12 cellular contexts compared by ENCODE assay signal in genomic region chr3:195892105-195892354, GRCh38. TPM values are rescaled to one million over a fixed set of nuclear protein-coding genes. Genes with fewer than 3 reads are reported as not detected.
DNase-seq lines count a peak whose midpoint lies in the region; ATAC-seq, FAIRE-seq and TF ChIP-seq lines count a peak whose summit lies in the region.
"Had no signal": no experiment of that assay in that cellular context is flagged by ENCODE, and none has a peak within 500 bp of the region (broad histone marks: within the 10 kb centered on the region; RNA-seq: fewer than 3 reads in every experiment).

No MANE protein-coding gene starts in this region.

- no peaks in the 10 kb centered on the region for H3F3A ChIP-seq in OCI-LY1 (ENCODE audit: insufficient read depth, low read length)

- H2BK15ac ChIP-seq in H1 (ENCODE audit: low read length), result 0 out of 2 replicates have a peak overlapping the region, but pooled peaks have one; percentile 8

- POLR2A ChIA-PET in H1 (lab: Charles Lee; ENCODE audit: partially characterized antibody), result interaction anchor here (0.8 to 1.2 kb wide), 3 partner anchors 31 to 33 kb away, joined by 3 to 5 read pairs (median 5); no protein-coding TSS in a partner anchor

- no peak overlapping the region for H4K5ac ChIP-seq in H1 (ENCODE audit: insufficient read length, low read depth, low read length)

- peaks cover 26% of the 10 kb centered on the region; the same call in 1 of the 2 replicates for H3K36me3 ChIP-seq in OCI-LY1 (ENCODE audit: insufficient read depth, low read length)
- H3K36me3 ChIP-seq in H1 (ENCODE audit: control insufficient read depth in 2 of 4, insufficient read depth in 4 of 4, low read length in 3 of 4), result no peaks in the 10 kb centered on the region
- peaks cover 3% of the 10 kb centered on the region for H3K36me3 ChIP-seq in thoracic aorta

- peaks cover 13% of the 10 kb centered on the region; the same call in 1 of the 2 replicates for H3K23me2 ChIP-seq in H1 (ENCODE audit: low read depth, low read length)

- H3K14ac ChIP-seq in H1 (ENCODE audit: insufficient read length), result no peak overlapping the region

- no peaks in the 10 kb centered on the region for H3K9me2 ChIP-seq in OCI-LY1 (ENCODE audit: low read depth, low read length)

- no peak overlapping the region for H3K23ac ChIP-seq in H1 (ENCODE audit: insufficient read length)

- H3K27me3 Mint-ChIP-seq in CD14-positive monocyte (ENCODE audit: low read depth in 3 of 3), result no peaks in the 10 kb centered on the region
- H3K27me3 Mint-ChIP-seq: activated CD8-positive, alpha-beta memory T cell treated with anti-CD3 and anti-CD28 coated beads, Interleukin-2, amount 10 ng/mL, durations not matched to agents 7 days and 5 days; activated naive CD8-positive, alpha-beta T cell treated with anti-CD3 and anti-CD28 coated beads for 36 hours; effector memory CD8-positive, alpha-beta T cell had no signal

- peak overlapping the region in 1 of 7 donors; percentile 70 for H3K27ac Mint-ChIP-seq in CD14-positive monocyte
- H3K27ac Mint-ChIP-seq: activated CD8-positive, alpha-beta memory T cell treated with anti-CD3 and anti-CD28 coated beads, Interleukin-2, amount 10 ng/mL, durations not matched to agents 7 days and 5 days; activated naive CD8-positive, alpha-beta T cell treated with anti-CD3 and anti-CD28 coated beads for 36 hours; effector memory CD8-positive, alpha-beta T cell had no signal

- H3K4me1 Mint-ChIP-seq in CD14-positive monocyte, result peaks cover 27% of the 10 kb centered on the region

- peaks cover 0 to 1% (median 0%) of the 10 kb centered on the region in 7 donors for H3K9me3 Mint-ChIP-seq in CD14-positive monocyte
- H3K9me3 Mint-ChIP-seq: activated naive CD8-positive, alpha-beta T cell treated with anti-CD3 and anti-CD28 coated beads for 36 hours; effector memory CD8-positive, alpha-beta T cell had no signal

- peaks cover 46% of the 10 kb centered on the region for H3K4me1 ChIP-seq in OCI-LY1 (ENCODE audit: insufficient read depth, low read length, severe bottlenecking)
- H3K4me1 ChIP-seq in H1 (replicated peaks in 1 of 4; ENCODE audit: control insufficient read depth in 3 of 4, insufficient read depth in 4 of 4, low read length in 3 of 4), result peaks cover 4 to 34% (median 20%) of the 10 kb centered on the region in 4 experiments
- H3K4me1 ChIP-seq in thoracic aorta (ENCODE audit: control insufficient read depth in 1 of 2, low read depth in 2 of 2), result peaks cover 41 to 64% of the 10 kb centered on the region in 2 donors

- TF ChIP-seq POLR2A in H1 (IDR thresholded peaks at IDR 0.05; ENCODE audit: control extremely low read depth in 1 of 2, low read depth in 2 of 2, low read length in 2 of 2), result no peak

- DNase-seq in H1 (ENCODE audit: low read depth in 1 of 2, low spot score in 2 of 2) (no peak), myocyte (ENCODE audit: low read depth) (peak; percentile 70), thoracic aorta (ENCODE audit: low spot score) (no peak), RPMI8226 (no peak), CD14-positive monocyte (ENCODE audit: low spot score) (no peak)
- DNase-seq: activated CD8-positive, alpha-beta memory T cell treated with anti-CD3 and anti-CD28 coated beads, Interleukin-2, amount 10 ng/mL, durations not matched to agents 7 days and 5 days; activated naive CD8-positive, alpha-beta T cell treated with anti-CD3 and anti-CD28 coated beads for 36 hours; effector memory CD8-positive, alpha-beta T cell; SIG-M5 had no signal

- no peaks in the 10 kb centered on the region for H3K27me3 ChIP-seq in OCI-LY1 (ENCODE audit: insufficient read depth, low read length)
- H3K27me3 ChIP-seq in H1 (replicated peaks in 1 of 4; ENCODE audit: control insufficient read depth in 3 of 4, extremely low read depth in 1 of 4, insufficient read depth in 3 of 4, low read length in 3 of 4), result no peaks in the 10 kb centered on the region
- H3K27me3 ChIP-seq in thoracic aorta (replicated peaks; ENCODE audit: insufficient read depth), result no peaks in the 10 kb centered on the region

- H3K4me2 ChIP-seq in OCI-LY1 (ENCODE audit: low read length), result no peak overlapping the region
- H3K4me2 ChIP-seq in H1 (ENCODE audit: insufficient read depth in 1 of 2, low read depth in 2 of 2, low read length in 2 of 2), result no peak overlapping the region

- H3K4ac ChIP-seq in H1 (replicated peaks; ENCODE audit: insufficient read length, low read depth, low read length), result no peak overlapping the region

- TF ChIP-seq CTCF in OCI-LY1 (IDR thresholded peaks at IDR 0.05; ENCODE audit: low read length) (no peak), H1 (IDR thresholded peaks at IDR 0.05; ENCODE audit: control extremely low read depth in 1 of 3, insufficient read depth in 1 of 3, low read depth in 1 of 3, low read length in 3 of 3) (no peak), thoracic aorta (IDR thresholded peaks at IDR 0.05) (no peak), CD14-positive monocyte (IDR thresholded peaks at IDR 0.05) (no peak)

- FAIRE-seq in H1 (lab: Jason Lieb, UNC), result no peak

- ATAC-seq in thoracic aorta (ENCODE audit: insufficient number of reproducible peaks, low FRiP score, low read depth) (no peak), HG02588 (IDR thresholded peaks at IDR 0.05; ENCODE audit: unreplicated experiment) (no peak)
- ATAC-seq: activated CD8-positive, alpha-beta memory T cell treated with anti-CD3 and anti-CD28 coated beads, Interleukin-2, amount 10 ng/mL, durations not matched to agents 7 days and 5 days; effector memory CD8-positive, alpha-beta T cell; mucosa of descending colon had no signal

- no peaks in the 10 kb centered on the region for H3K9me3 ChIP-seq in OCI-LY1 (ENCODE audit: low read length)
- no peaks in the 10 kb centered on the region; a peak in 1 of 4 replicates for H3K9me3 ChIP-seq in H1 (ENCODE audit: insufficient read depth in 2 of 2, low read depth in 1 of 2, low read length in 1 of 2)
- no peaks in the 10 kb centered on the region for H3K9me3 ChIP-seq in thoracic aorta
- H3K9me3 ChIP-seq: mucosa of descending colon had no signal

- no peak overlapping the region for H3K56ac ChIP-seq in H1 (replicated peaks; ENCODE audit: insufficient read length, low read depth, low read length)

- H2BK20ac ChIP-seq in H1 (ENCODE audit: low read length), result no peak overlapping the region

- no peak overlapping the region for H2BK5ac ChIP-seq in H1 (ENCODE audit: low read depth, low read length)

- intact Hi-C loops in CD14-positive monocyte (cut with micrococcal nuclease), result no loop called here

- H3K4me3 ChIP-seq in OCI-LY1 (ENCODE audit: low read depth, low read length, poor library complexity, severe bottlenecking) (no peak overlapping the region), H1 (ENCODE audit: extremely low read depth in 1 of 4, insufficient read depth in 2 of 4, low read depth in 3 of 4, low read length in 4 of 4) (no peak overlapping the region), thoracic aorta (peak overlapping the region; percentile 69)
- H3K4me3 ChIP-seq: mucosa of descending colon had no signal

- H3K79me1 ChIP-seq in H1 (ENCODE audit: low read depth, low read length), result peaks cover 7% of the 10 kb centered on the region; the same call in 1 of the 2 replicates

- H3K18ac ChIP-seq in H1 (ENCODE audit: extremely low read depth, low read length), result no peak overlapping the region

- H4K8ac ChIP-seq in H1 (ENCODE audit: extremely low read depth, insufficient read depth, low read length), result peak overlapping the region; percentile 86; the same call in 1 of the 2 replicates

- H3K27ac ChIP-seq in OCI-LY1 (ENCODE audit: low read depth, low read length, poor library complexity, severe bottlenecking) (peak overlapping the region; percentile 43), H1 (ENCODE audit: low read depth, low read length) (0 out of 2 replicates have a peak overlapping the region, but pooled peaks have one; percentile 7), thoracic aorta (peak overlapping the region; percentile 39 to 58)

- no peak overlapping the region for H2AFZ ChIP-seq in OCI-LY1 (ENCODE audit: low read length)
- H2AFZ ChIP-seq in H1 (ENCODE audit: low read length), result no peak overlapping the region

- no peak overlapping the region for H2BK12ac ChIP-seq in H1 (ENCODE audit: low read depth, low read length)

- H4K20me1 ChIP-seq in OCI-LY1 (ENCODE audit: insufficient read depth, low read length), result no peaks in the 10 kb centered on the region
- peaks cover 7 to 12% of the 10 kb centered on the region in 2 experiments for H4K20me1 ChIP-seq in H1 (replicated peaks in 1 of 2; ENCODE audit: control insufficient read depth in 1 of 2, insufficient read depth in 2 of 2, low read length in 2 of 2)

- H2AK5ac ChIP-seq in H1 (ENCODE audit: low read depth, low read length), result no peak overlapping the region

- CTCF ChIA-PET in H1 (lab: Charles Lee; ENCODE audit: partially characterized antibody), result interaction anchor here (0.7 to 23.1 kb wide), 11 partner anchors 8 to 154 kb away, joined by 3 to 499 read pairs (median 20); partner anchors contain the start of gene TNK2

- TF ChIP-seq RAD21 in H1 (IDR thresholded peaks at IDR 0.05 in 1 of 2, conservative IDR thresholded peaks at IDR 0.05 in 1 of 2; ENCODE audit: low read depth in 2 of 2, low read length in 2 of 2), result no peak

- H3K9ac ChIP-seq in OCI-LY1 (ENCODE audit: low read length) (no peak overlapping the region), H1 (replicated peaks in 1 of 4; ENCODE audit: extremely low read depth in 1 of 4, low read depth in 3 of 4, low read length in 3 of 4) (no peak overlapping the region)

- no peak overlapping the region for H3K4me3 Mint-ChIP-seq in CD14-positive monocyte
- H3K4me3 Mint-ChIP-seq: activated CD8-positive, alpha-beta memory T cell treated with anti-CD3 and anti-CD28 coated beads, Interleukin-2, amount 10 ng/mL, durations not matched to agents 7 days and 5 days; activated naive CD8-positive, alpha-beta T cell treated with anti-CD3 and anti-CD28 coated beads for 36 hours; effector memory CD8-positive, alpha-beta T cell had no signal

- H3K79me2 ChIP-seq in OCI-LY1 (ENCODE audit: insufficient read depth, low read length) (no peaks in the 10 kb centered on the region), H1 (ENCODE audit: control insufficient read depth in 1 of 2, insufficient read depth in 2 of 2, low read length in 2 of 2) (no peaks in the 10 kb centered on the region; a peak in 1 of 4 replicates)

- TF ChIP-seq EP300 in H1 (IDR thresholded peaks at IDR 0.05; ENCODE audit: borderline replicate concordance in 1 of 2, low read depth in 2 of 2, low read length in 2 of 2), result no peak

- H2BK120ac ChIP-seq in H1 (replicated peaks; ENCODE audit: low read depth, low read length), result no peak overlapping the region

- H4K91ac ChIP-seq in H1 (replicated peaks; ENCODE audit: insufficient read length, low read length), result no peak overlapping the region

- 89% methylated on average over 5 of the region's 9 CpGs; no CpG with 5 or more reads in 1 of the 2 experiments for WGBS in H1 (ENCODE audit: extremely low coverage in 1 of 2, insufficient coverage in 1 of 2, insufficient read length in 1 of 2, insufficient replicate concordance in 2 of 2, low coverage in 1 of 2, low lambda C conversion rate in 2 of 2, missing lambda C conversion rate in 1 of 2), 2 experiments

- H3K36me3 Mint-ChIP-seq in CD14-positive monocyte, result peaks cover 23 to 44% of the 10 kb centered on the region in 2 donors
- H3K36me3 Mint-ChIP-seq: activated naive CD8-positive, alpha-beta T cell treated with anti-CD3 and anti-CD28 coated beads for 36 hours had no signal

RNA-seq across cellular contexts. Expression of gene TNK2, which starts 16.3 kb away (rescaled TPM):
- total RNA-seq in H1 (2021; fragmentation: NEBNext Ultra II Directional; extraction: Animal tissue kit (Norgen Biotek cat#: 25700)), result 33.9 and 38.6 TPM in 2 replicates
- polyA plus RNA-seq in H1 (2011; rRNA removed) (10.4 and 18.2 TPM in 2 replicates), CD14-positive monocyte (1 to 10 TPM in 1 of 2 donors, under 1 TPM in 1; 0.84 to 1.8 TPM)
- polyA plus RNA-seq in H1 (2011; cell fraction: cytosol; rRNA removed), result 15.6 TPM
- polyA plus RNA-seq in H1 (2011; cell fraction: nucleus; rRNA removed), result 105 TPM
- 24.4 to 39.8 TPM (median 29.1 TPM) in 4 replicates for polyA plus RNA-seq in H1 (2012, experiment 1 of 2)
- 11.0 TPM for polyA plus RNA-seq in H1 (2012, experiment 2 of 2)
- polyA plus RNA-seq in H1 (2013, experiment 1 of 2), result 20.0 TPM
- polyA plus RNA-seq in H1 (2013, experiment 2 of 2), result 17.6 TPM
- 10.8 and 11.1 TPM in 2 replicates for polyA minus RNA-seq in H1 (2011; rRNA and poly(A)+ RNA removed)
- 12.0 TPM for polyA minus RNA-seq in H1 (2011; cell fraction: cytosol; rRNA and poly(A)+ RNA removed)
- polyA minus RNA-seq in H1 (2011; cell fraction: nucleus; rRNA and poly(A)+ RNA removed), result 19.7 TPM
- total RNA-seq in myocyte (50.2 and 53.5 TPM in 2 replicates), thoracic aorta (10 to 100 TPM; 38.9 to 69.8 TPM)
- 152 TPM for polyA plus RNA-seq in myocyte (2012)
